In the genomic region with DNA sequence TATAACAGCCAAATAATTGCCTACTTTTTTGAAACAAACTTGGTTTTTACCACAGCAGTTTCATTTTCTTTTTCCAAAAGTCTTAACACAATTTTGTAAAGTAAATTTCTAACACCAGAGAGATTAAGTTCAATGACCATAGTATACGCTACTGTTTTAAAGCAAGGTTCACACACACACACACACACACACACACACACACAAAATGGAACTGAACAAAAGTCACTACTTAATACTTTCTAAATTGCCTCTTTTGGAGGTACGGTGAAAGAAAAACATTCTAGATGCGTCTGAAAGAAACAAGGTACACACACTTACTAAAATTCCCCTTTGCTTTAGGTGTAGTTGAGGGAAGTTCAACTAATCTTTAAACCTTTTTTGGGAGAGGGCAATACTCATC, we compare ENCODE assay signal across 19 cellular contexts. TPM values are rescaled to one million over a fixed set of nuclear protein-coding genes. Genes with fewer than 3 reads are reported as not detected.
DNase-seq lines count a peak whose midpoint lies in the region; ATAC-seq and TF ChIP-seq lines count a peak whose summit lies in the region.
"Had no signal": no experiment of that assay in that cellular context is flagged by ENCODE, and none has a peak within 500 bp of the region (broad histone marks: within the 10 kb centered on the region; RNA-seq: fewer than 3 reads in every experiment).

No MANE protein-coding gene starts in this region.

- TF ChIP-seq CTCF in HL-60 (IDR thresholded peaks at IDR 0.05; ENCODE audit: insufficient read depth, low read length) (no peak), GM10248 (IDR thresholded peaks at IDR 0.05; ENCODE audit: control extremely low read depth, extremely low read depth, low read depth, missing control alignments) (no peak), hepatocyte (IDR thresholded peaks at IDR 0.05; ENCODE audit: poor library complexity) (no peak)

- ATAC-seq in naive thymus-derived CD8-positive, alpha-beta T cell = no peak
- ATAC-seq: left lobe of liver, WTC11 had no signal

- peaks cover 73% of the 10 kb centered on the region for H3K4me1 Mint-ChIP-seq in activated CD4-positive, alpha-beta T cell treated with anti-CD3 and anti-CD28 coated beads, Interleukin-2, amount 10 ng/mL, durations not matched to agents 24 days and 14 days
- peaks cover 89% of the 10 kb centered on the region for H3K4me1 Mint-ChIP-seq in activated CD4-positive, alpha-beta memory T cell treated with anti-CD3 and anti-CD28 coated beads, Interleukin-2, amount 10 ng/mL, durations not matched to agents 7 days and 5 days
- peaks cover 37 to 93% (median 70%) of the 10 kb centered on the region in 4 donors for H3K4me1 Mint-ChIP-seq in naive thymus-derived CD8-positive, alpha-beta T cell
- H3K4me1 Mint-ChIP-seq: WTC11 had no signal

- H3K9me2 ChIP-seq in hepatocyte (replicated peaks; ENCODE audit: insufficient read depth) = no peaks in the 10 kb centered on the region

- no peaks in the 10 kb centered on the region for H3K9me3 ChIP-seq in hepatocyte (ENCODE audit: low read depth)
- H3K9me3 ChIP-seq: esophagus squamous epithelium, thoracic aorta had no signal

- 73% methylated on average over 3 of the region's 3 CpGs for WGBS in hepatocyte (ENCODE audit: low lambda C conversion rate, missing lambda C conversion rate)

- no peaks in the 10 kb centered on the region for H3K9me3 Mint-ChIP-seq in activated CD4-positive, alpha-beta T cell treated with anti-CD3 and anti-CD28 coated beads, Interleukin-2, amount 10 ng/mL, durations not matched to agents 24 days and 14 days
- H3K9me3 Mint-ChIP-seq in activated CD4-positive, alpha-beta memory T cell treated with anti-CD3 and anti-CD28 coated beads, Interleukin-2, amount 10 ng/mL, durations not matched to agents 7 days and 5 days = no peaks in the 10 kb centered on the region
- peaks cover 0 to 5% (median 0%) of the 10 kb centered on the region in 9 donors for H3K9me3 Mint-ChIP-seq in naive thymus-derived CD8-positive, alpha-beta T cell

- H3K27ac ChIP-seq in HL-60 (replicated peaks) (peak overlapping the region; percentile 25; the same call in 1 of the 2 replicates), hepatocyte (no peak overlapping the region)
- H3K27ac ChIP-seq: esophagus squamous epithelium, thoracic aorta had no signal

- CTCF ChIA-PET in activated CD4-positive, alpha-beta memory T cell treated with anti-CD3 and anti-CD28 coated beads, Interleukin-2, amount 10 ng/mL, durations not matched to agents 7 days and 5 days (lab: Charles Lee) = no interaction called here
- CTCF ChIA-PET in GM10248 (lab: Yijun Ruan, JAX) = interaction anchor here (0.8 kb wide), 1 partner anchor 10 kb away, joined by 3 read pairs; no protein-coding TSS in a partner anchor

- H2AFZ ChIP-seq in hepatocyte = no peak overlapping the region

- intact Hi-C loops in activated CD4-positive, alpha-beta T cell treated with anti-CD3 and anti-CD28 coated beads, Interleukin-2, amount 10 ng/mL, durations not matched to agents 24 days and 14 days (cut with micrococcal nuclease) = loop anchor here (10.0 kb wide), 2 partner anchors 274 to 466 kb away; a partner anchor contains a TSS

- no peak overlapping the region for H3K4me3 ChIP-seq in HL-60 (replicated peaks; ENCODE audit: insufficient read depth, low read length)
- H3K4me3 ChIP-seq in hepatocyte = no peak overlapping the region
- H3K4me3 ChIP-seq: esophagus squamous epithelium, thoracic aorta had no signal

- H4K20me1 ChIP-seq in hepatocyte (ENCODE audit: insufficient read depth, poor library complexity, severe bottlenecking) = no peaks in the 10 kb centered on the region

- POLR2A ChIA-PET in activated CD4-positive, alpha-beta memory T cell treated with anti-CD3 and anti-CD28 coated beads, Interleukin-2, amount 10 ng/mL, durations not matched to agents 7 days and 5 days (lab: Charles Lee) = interaction anchor here (1.1 to 2.1 kb wide), 3 partner anchors 29 to 177 kb away, joined by 5 to 11 read pairs (median 6); no protein-coding TSS in a partner anchor
- POLR2A ChIA-PET in naive thymus-derived CD8-positive, alpha-beta T cell (lab: Charles Lee) = no interaction called here
- POLR2A ChIA-PET in GM10248 (lab: Yijun Ruan, JAX) = no interaction called here

- no peaks in the 10 kb centered on the region for H3K27me3 Mint-ChIP-seq in activated CD4-positive, alpha-beta T cell treated with anti-CD3 and anti-CD28 coated beads, Interleukin-2, amount 10 ng/mL, durations not matched to agents 24 days and 14 days
- H3K27me3 Mint-ChIP-seq in activated CD4-positive, alpha-beta memory T cell treated with anti-CD3 and anti-CD28 coated beads, Interleukin-2, amount 10 ng/mL, durations not matched to agents 7 days and 5 days = no peaks in the 10 kb centered on the region
- no peaks in the 10 kb centered on the region for H3K27me3 Mint-ChIP-seq in naive thymus-derived CD8-positive, alpha-beta T cell

- H3K4me1 ChIP-seq in hepatocyte (ENCODE audit: insufficient read depth) = no peaks in the 10 kb centered on the region

- H3K27me3 ChIP-seq in HL-60 (ENCODE audit: insufficient read depth, poor library complexity, severe bottlenecking) = no peaks in the 10 kb centered on the region
- no peaks in the 10 kb centered on the region for H3K27me3 ChIP-seq in hepatocyte
- H3K27me3 ChIP-seq: esophagus squamous epithelium had no signal

- no peak overlapping the region for H3K4me2 ChIP-seq in hepatocyte

- peak overlapping the region; percentile 76 for H3K4me3 Mint-ChIP-seq in activated CD4-positive, alpha-beta T cell treated with anti-CD3 and anti-CD28 coated beads, Interleukin-2, amount 10 ng/mL, durations not matched to agents 24 days and 14 days
- peak overlapping the region; percentile 56 for H3K4me3 Mint-ChIP-seq in activated CD4-positive, alpha-beta memory T cell treated with anti-CD3 and anti-CD28 coated beads, Interleukin-2, amount 10 ng/mL, durations not matched to agents 7 days and 5 days
- H3K4me3 Mint-ChIP-seq in naive thymus-derived CD8-positive, alpha-beta T cell = peak overlapping the region in 8 of 10 donors; percentile 29 to 74 (median 60)
- H3K4me3 Mint-ChIP-seq: WTC11 had no signal

- H3K36me3 ChIP-seq in hepatocyte (replicated peaks; ENCODE audit: insufficient read depth, low read depth) = no peaks in the 10 kb centered on the region

- DNase-seq in activated CD4-positive, alpha-beta T cell treated with anti-CD3 and anti-CD28 coated beads, Interleukin-2, amount 10 ng/mL, durations not matched to agents 24 days and 14 days = peak; percentile 55
- no peak for DNase-seq in activated CD4-positive, alpha-beta T cell treated with anti-CD3 and anti-CD28 coated beads, Interleukin-2, amount 50 U/mL, for 4 hours
- DNase-seq in HL-60 (ENCODE audit: low read depth in 1 of 2, low spot score in 1 of 2) (no peak), GM10248 (ENCODE audit: extremely low spot score) (no peak), hepatocyte (ENCODE audit: low spot score) (no peak), NCI-H1930 (lab: John Stamatoyannopoulos, UW) (no peak)
- no peak for DNase-seq in activated CD4-positive, alpha-beta memory T cell treated with anti-CD3 and anti-CD28 coated beads, Interleukin-2, amount 10 ng/mL, durations not matched to agents 7 days and 5 days
- DNase-seq in naive thymus-derived CD8-positive, alpha-beta T cell = no peak
- DNase-seq: activated CD8-positive, alpha-beta memory T cell treated with anti-CD3 and anti-CD28 coated beads, Interleukin-2, amount 50 U/mL, for 48 hours; amniotic stem cell; central memory CD4-positive, alpha-beta T cell; esophagus squamous epithelium; GDM1; midbrain; NCI-H2029 treated with DMSO at 0.1 percent for 48 hours; stimulated activated CD8-positive, alpha-beta memory T cell treated with anti-CD3 and anti-CD28 coated beads, Interleukin-4, amount 100 ng/mL, for 48 hours had no signal

- no peaks in the 10 kb centered on the region for H3K79me2 ChIP-seq in hepatocyte

- H3K36me3 Mint-ChIP-seq in activated CD4-positive, alpha-beta T cell treated with anti-CD3 and anti-CD28 coated beads, Interleukin-2, amount 10 ng/mL, durations not matched to agents 24 days and 14 days (ENCODE audit: low read depth) = peaks cover 52% of the 10 kb centered on the region
- peaks cover 71% of the 10 kb centered on the region for H3K36me3 Mint-ChIP-seq in activated CD4-positive, alpha-beta memory T cell treated with anti-CD3 and anti-CD28 coated beads, Interleukin-2, amount 10 ng/mL, durations not matched to agents 7 days and 5 days (ENCODE audit: low read depth)
- H3K36me3 Mint-ChIP-seq in naive thymus-derived CD8-positive, alpha-beta T cell = peaks cover 0 to 39% (median 26%) of the 10 kb centered on the region in 3 donors

- H3K27ac Mint-ChIP-seq in activated CD4-positive, alpha-beta T cell treated with anti-CD3 and anti-CD28 coated beads, Interleukin-2, amount 10 ng/mL, durations not matched to agents 24 days and 14 days = peak overlapping the region; percentile 83
- peak overlapping the region; percentile 93 for H3K27ac Mint-ChIP-seq in activated CD4-positive, alpha-beta memory T cell treated with anti-CD3 and anti-CD28 coated beads, Interleukin-2, amount 10 ng/mL, durations not matched to agents 7 days and 5 days
- peak overlapping the region; percentile 3 to 90 (median 70) for H3K27ac Mint-ChIP-seq in naive thymus-derived CD8-positive, alpha-beta T cell
- H3K27ac Mint-ChIP-seq: WTC11 had no signal

RNA-seq across cellular contexts. Expression of a gene that starts 30.1 kb away (rescaled TPM):
- total RNA-seq in activated CD4-positive, alpha-beta T cell treated with anti-CD3 and anti-CD28 coated beads, Interleukin-2, amount 10 ng/mL, durations not matched to agents 24 days and 14 days = 37.0 and 39.6 TPM in 2 replicates
- total RNA-seq in activated CD4-positive, alpha-beta memory T cell treated with anti-CD3 and anti-CD28 coated beads, Interleukin-2, amount 10 ng/mL, durations not matched to agents 7 days and 5 days = 10 to 100 TPM; 55.9 to 57.1 TPM
- 10 to 100 TPM; 53.2 to 56.4 TPM for total RNA-seq in naive thymus-derived CD8-positive, alpha-beta T cell
- 10 to 100 TPM; 30.7 to 40.3 (median 30.7) TPM for polyA plus RNA-seq in naive thymus-derived CD8-positive, alpha-beta T cell
- 11.1 and 13.6 TPM in 2 replicates for total RNA-seq in hepatocyte
- polyA plus RNA-seq in hepatocyte = 3.9 and 6.2 TPM in 2 replicates
